In the genomic region with DNA sequence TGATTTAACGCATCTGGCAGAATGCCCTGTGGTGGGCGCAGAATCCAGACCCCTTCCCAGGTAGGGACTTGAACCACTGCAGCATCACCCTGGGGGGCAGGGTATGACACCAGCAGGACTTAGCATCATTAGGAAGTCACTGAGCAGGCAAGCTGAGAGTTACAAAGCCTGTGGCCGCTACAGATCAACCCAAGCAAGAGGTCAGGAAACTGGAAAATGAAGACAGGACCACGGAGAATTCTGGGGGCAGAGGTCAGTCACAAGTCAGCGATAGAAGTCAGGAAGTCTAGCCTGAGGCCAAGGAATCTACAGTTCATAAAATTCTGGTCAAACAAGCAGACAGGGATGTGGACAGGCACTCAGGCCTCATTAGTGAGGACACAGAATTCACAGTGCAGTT, we compare ENCODE assay signal across 21 cellular contexts.
"Had no signal": no experiment of that assay in that cellular context is flagged by ENCODE, and none has a peak within 500 bp of the region (broad histone marks: within the 10 kb centered on the region; RNA-seq: fewer than 3 reads in every experiment).

No MANE protein-coding gene starts in this region.

- ATAC-seq: activated naive CD4-positive, alpha-beta T cell treated with anti-CD3 and anti-CD28 coated beads, Interleukin-2, amount 50 U/mL, for 72 hours; activated T-cell treated with anti-CD3 and anti-CD28 coated beads, Interleukin-2, amount 50 U/mL, for 72 hours; gastroesophageal sphincter; naive thymus-derived CD4-positive, alpha-beta T cell; right cardiac atrium had no signal

- H3K4me1 ChIP-seq: gastroesophageal sphincter, neural progenitor cell, transverse colon had no signal

- H3K36me3 ChIP-seq: gastroesophageal sphincter, neural progenitor cell, transverse colon had no signal

- FAIRE-seq: colon, kidney had no signal

- H2AFZ ChIP-seq: neural progenitor cell had no signal

- H3K4me2 ChIP-seq: neural progenitor cell had no signal

- H3K4me3 ChIP-seq: gastroesophageal sphincter, neural progenitor cell, testis, transverse colon had no signal

- H3K9me3 ChIP-seq: gastroesophageal sphincter, testis, transverse colon had no signal

- H3K27me3 ChIP-seq: neural progenitor cell, testis, transverse colon had no signal

- DNase-seq: activated CD4-positive, alpha-beta T cell treated with anti-CD3 and anti-CD28 coated beads for 4 hours; activated CD4-positive, alpha-beta T cell treated with anti-CD3 and anti-CD28 coated beads, Interleukin-2, amount 50 U/mL, for 4 hours; activated CD4-positive, CD25-positive, alpha-beta regulatory T cell; activated naive CD4-positive, alpha-beta T cell; activated T-cell treated with anti-CD3 and anti-CD28 coated beads for 4 hours; activated T-cell treated with anti-CD3 and anti-CD28 coated beads, Interleukin-2, amount 50 U/mL, for 72 hours; effector memory CD4-positive, alpha-beta T cell; hippocampal formation; kidney; midbrain; naive thymus-derived CD4-positive, alpha-beta T cell; right cardiac atrium; stimulated activated CD4-positive, alpha-beta T cell treated with anti-CD3 and anti-CD28 coated beads, Interleukin-15, amount 100 ng/mL, for 24 hours; stimulated activated naive CD4-positive, alpha-beta T cell; T-helper 1 cell; testis; transverse colon had no signal

- H3K9ac ChIP-seq: neural progenitor cell had no signal

- H3K27ac ChIP-seq: gastroesophageal sphincter, neural progenitor cell, testis, transverse colon had no signal
